In the genomic region with DNA sequence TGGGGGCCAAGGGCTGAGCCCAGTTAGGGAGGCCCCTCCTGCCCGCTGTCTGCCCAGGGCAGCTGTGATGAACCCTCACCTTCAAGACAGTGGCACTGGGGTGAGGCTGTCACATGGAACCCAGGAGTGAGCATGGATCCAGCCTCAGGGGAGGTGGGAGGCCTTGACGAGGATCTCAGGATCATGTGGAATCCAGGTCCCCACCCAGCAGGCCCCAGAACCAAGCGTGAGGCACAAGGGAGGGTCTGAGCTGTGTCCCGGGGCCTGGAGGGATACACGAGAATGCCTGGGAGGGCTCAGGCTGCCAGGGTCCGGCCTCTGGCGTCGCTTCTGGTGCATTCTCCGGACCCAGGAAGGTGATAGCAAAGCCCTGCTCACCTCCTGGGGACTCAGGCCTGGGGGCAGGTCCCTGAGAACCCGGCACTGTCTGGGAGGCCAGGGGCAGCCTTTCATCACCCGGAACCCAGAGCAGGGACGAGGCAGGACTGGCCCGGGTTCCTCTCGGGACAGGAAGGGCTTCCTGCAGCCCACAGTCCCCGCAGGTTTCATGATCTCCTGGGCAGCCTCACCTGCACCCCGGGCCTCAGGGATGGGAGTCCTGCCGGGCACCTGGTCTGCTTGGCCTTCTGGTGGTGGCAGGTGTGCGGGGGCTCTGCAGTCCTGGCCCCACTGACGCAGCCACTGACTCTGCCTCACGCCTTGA, we compare ENCODE assay signal across 27 cellular contexts.
"Had no signal": no experiment of that assay in that cellular context is flagged by ENCODE, and none has a peak within 500 bp of the region (broad histone marks: within the 10 kb centered on the region; RNA-seq: fewer than 3 reads in every experiment).

No MANE protein-coding gene starts in this region.

- H3K27ac Mint-ChIP-seq: activated CD8-positive, alpha-beta memory T cell treated with anti-CD3 and anti-CD28 coated beads, Interleukin-2, amount 10 ng/mL, durations not matched to agents 7 days and 5 days; activated naive CD4-positive, alpha-beta T cell treated with anti-CD3 and anti-CD28 coated beads, Interleukin-2, amount 50 U/mL, for 24 hours; activated T-cell treated with anti-CD3 and anti-CD28 coated beads, Interleukin-2, amount 50 U/mL, for 24 hours; activated T-helper 1 cell treated with anti-CD3 and anti-CD28 coated beads, Interleukin-12 subunit alpha, Interleukin-12 subunit beta, Interleukin-2, Interleukin-4 antibody, amounts not matched to agents 30 ng/mL and 10 ng/mL and 1 ng/mL, durations not matched to agents 14 hours and 24 hours and 36 hours; T-helper 17 cell; WTC11 had no signal

- H3K9me3 Mint-ChIP-seq: activated naive CD4-positive, alpha-beta T cell treated with anti-CD3 and anti-CD28 coated beads, Interleukin-2, amount 50 U/mL, for 24 hours; activated T-cell treated with anti-CD3 and anti-CD28 coated beads, Interleukin-2, amount 50 U/mL, for 24 hours; activated T-helper 1 cell treated with anti-CD3 and anti-CD28 coated beads, Interleukin-12 subunit alpha, Interleukin-12 subunit beta, Interleukin-2, Interleukin-4 antibody, amounts not matched to agents 30 ng/mL and 10 ng/mL and 1 ng/mL, durations not matched to agents 14 hours and 24 hours and 36 hours; WTC11 had no signal

- H3K4me1 Mint-ChIP-seq: activated CD8-positive, alpha-beta memory T cell treated with anti-CD3 and anti-CD28 coated beads, Interleukin-2, amount 10 ng/mL, durations not matched to agents 7 days and 5 days; activated naive CD4-positive, alpha-beta T cell treated with anti-CD3 and anti-CD28 coated beads, Interleukin-2, amount 50 U/mL, for 24 hours; T-helper 17 cell; WTC11 had no signal

- ATAC-seq: activated CD8-positive, alpha-beta memory T cell treated with anti-CD3 and anti-CD28 coated beads, Interleukin-2, amount 10 ng/mL, durations not matched to agents 7 days and 5 days; body of pancreas; T-helper 17 cell had no signal

- H3K27ac ChIP-seq: body of pancreas, Peyer's patch, RWPE1 had no signal

- H3K36me3 ChIP-seq: MG63, Peyer's patch had no signal

- H3K4me3 Mint-ChIP-seq: activated CD8-positive, alpha-beta memory T cell treated with anti-CD3 and anti-CD28 coated beads, Interleukin-2, amount 10 ng/mL, durations not matched to agents 7 days and 5 days; activated naive CD4-positive, alpha-beta T cell treated with anti-CD3 and anti-CD28 coated beads, Interleukin-2, amount 50 U/mL, for 24 hours; activated T-cell treated with anti-CD3 and anti-CD28 coated beads, Interleukin-2, amount 50 U/mL, for 24 hours; activated T-helper 1 cell treated with anti-CD3 and anti-CD28 coated beads, Interleukin-12 subunit alpha, Interleukin-12 subunit beta, Interleukin-2, Interleukin-4 antibody, amounts not matched to agents 30 ng/mL and 10 ng/mL and 1 ng/mL, durations not matched to agents 14 hours and 24 hours and 36 hours; T-helper 17 cell; WTC11 had no signal

- DNase-seq: activated CD4-positive, alpha-beta T cell treated with anti-CD3 and anti-CD28 coated beads for 48 hours; activated CD4-positive, alpha-beta T cell treated with anti-CD3 and anti-CD28 coated beads, Interleukin-2, amount 50 U/mL, for 4 hours; activated CD4-positive, CD25-positive, alpha-beta regulatory T cell treated with anti-CD3 and anti-CD28 coated beads, Interleukin-2, amount 50 U/mL, for 72 hours; activated CD8-positive, alpha-beta memory T cell treated with anti-CD3 and anti-CD28 coated beads, Interleukin-2, amount 10 ng/mL, durations not matched to agents 7 days and 5 days; activated effector memory CD4-positive, alpha-beta T cell treated with Interleukin-2 at 50 U/mL for 16 hours; activated naive CD4-positive, alpha-beta T cell; activated T-cell treated with anti-CD3 and anti-CD28 coated beads, Interleukin-2, amount 50 U/mL, for 24 hours; body of pancreas; MG63; MV-4-11; NCI-H1092 treated with DMSO at 0.1 percent for 48 hours; NCI-H1417 treated with DMSO at 0.1 percent for 48 hours; NCI-H1694; NCI-H2029; NCI-H2107; NCI-H510A treated with DMSO at 0.1 percent for 48 hours; NCI-H69; NK-92 treated with Interleukin-12 subunit alpha and Interleukin-12 subunit beta, amount 100 ng/mL, for 24 hours; OCI-M1; Peyer's patch; SHP77 treated with DMSO at 0.1 percent for 48 hours; T-helper 17 cell; T-helper 9 cell had no signal

- H3K4me1 ChIP-seq: body of pancreas, Peyer's patch had no signal

- H3K27me3 ChIP-seq: body of pancreas, MG63, Peyer's patch had no signal

- H3K4me3 ChIP-seq: body of pancreas, MG63, Peyer's patch had no signal

- H3K36me3 Mint-ChIP-seq: activated CD8-positive, alpha-beta memory T cell treated with anti-CD3 and anti-CD28 coated beads, Interleukin-2, amount 10 ng/mL, durations not matched to agents 7 days and 5 days; activated naive CD4-positive, alpha-beta T cell treated with anti-CD3 and anti-CD28 coated beads, Interleukin-2, amount 50 U/mL, for 24 hours; WTC11 had no signal

- H3K27me3 Mint-ChIP-seq: activated CD8-positive, alpha-beta memory T cell treated with anti-CD3 and anti-CD28 coated beads, Interleukin-2, amount 10 ng/mL, durations not matched to agents 7 days and 5 days; activated naive CD4-positive, alpha-beta T cell treated with anti-CD3 and anti-CD28 coated beads, Interleukin-2, amount 50 U/mL, for 24 hours; activated T-cell treated with anti-CD3 and anti-CD28 coated beads, Interleukin-2, amount 50 U/mL, for 24 hours; T-helper 17 cell had no signal

- H3K9me3 ChIP-seq: body of pancreas, MG63, Peyer's patch had no signal
